Comparison of ENCODE assay signal across 14 cellular contexts in the genomic region with DNA sequence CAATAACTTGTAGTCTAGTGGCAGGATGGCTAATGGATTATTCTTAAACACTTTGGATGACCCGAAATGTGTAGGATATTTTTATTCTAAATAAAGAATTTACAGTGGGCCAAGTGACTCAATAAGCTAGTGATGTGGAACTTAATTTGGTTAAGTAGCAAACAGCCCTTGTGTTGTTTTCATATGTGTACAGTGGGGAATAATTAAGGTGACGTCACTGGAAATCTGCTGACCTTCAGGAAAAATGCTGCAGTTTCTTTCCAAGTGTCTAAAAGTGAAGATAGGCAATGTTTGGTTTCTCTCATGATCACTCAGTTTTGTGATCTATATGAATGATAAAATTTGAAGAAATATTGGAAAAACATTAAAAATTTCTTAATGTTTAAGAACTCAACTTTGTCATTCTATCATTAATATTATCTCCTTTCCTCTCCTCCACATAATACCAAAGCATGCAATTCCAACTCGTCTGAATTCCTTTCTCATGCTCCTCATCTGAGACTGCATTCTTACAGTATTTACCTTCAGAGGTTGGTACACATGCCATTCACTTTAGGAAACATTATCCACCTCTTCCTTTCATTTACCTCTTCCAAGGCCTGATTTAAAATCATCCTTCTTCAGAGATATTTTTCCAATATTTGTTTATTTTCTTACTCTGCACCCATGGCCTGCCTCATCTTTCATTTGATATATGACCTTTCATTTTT.
DNase-seq lines count a peak whose midpoint lies in the region; ATAC-seq, FAIRE-seq and TF ChIP-seq lines count a peak whose summit lies in the region.
"Had no signal": no experiment of that assay in that cellular context is flagged by ENCODE, and none has a peak within 500 bp of the region (broad histone marks: within the 10 kb centered on the region; RNA-seq: fewer than 3 reads in every experiment).

No MANE protein-coding gene starts in this region.

- no peaks in the 10 kb centered on the region for H3K79me2 ChIP-seq in K562 (ENCODE audit: control insufficient read depth, insufficient read depth, low read length)

- TF ChIP-seq CTCF in breast epithelium (IDR thresholded peaks at IDR 0.05) (no peak), K562 (IDR thresholded peaks at IDR 0.05 in 2 of 3, conservative IDR thresholded peaks at IDR 0.05 in 1 of 3; ENCODE audit: insufficient read depth in 2 of 3, low read depth in 1 of 3, low read length in 3 of 3) (no peak), retinal pigment epithelial cell (conservative IDR thresholded peaks at IDR 0.05; ENCODE audit: low read depth, low read length) (no peak), foreskin fibroblast (IDR thresholded peaks at IDR 0.05; ENCODE audit: low read depth, low read length) (no peak)

- no TSS peak for BruUV-seq in K562 (replicated peaks; lab: Mats Ljungman, UMichigan)

- in situ Hi-C loops in T47D (cut with HindIII; ENCODE audit: low pct_unique_long_range_greater_than_20kb, low sequenced_read_pairs) = no loop called here
- in situ Hi-C loops in K562 (cut with MboI) = no loop called here

- 0% methylated on average over 3 of the region's 3 CpGs for WGBS in K562 (ENCODE audit: insufficient coverage, low coverage, missing lambda C conversion rate)

- H3K27me3 ChIP-seq in breast epithelium (no peaks in the 10 kb centered on the region), K562 (ENCODE audit: control insufficient read depth in 2 of 2, insufficient read depth in 2 of 2, low read length in 2 of 2) (no peaks in the 10 kb centered on the region)

- TF ChIP-seq RAD21 in K562 (CRISPR knock-in tag; conservative IDR thresholded peaks at IDR 0.05 in 1 of 2, IDR thresholded peaks at IDR 0.05 in 1 of 2) = no peak

- CTCF ChIA-PET in K562 (lab: Yijun Ruan, JAX; ENCODE audit: low intra/inter-chr PET ratio) = no interaction called here

- H3K9me3 ChIP-seq in breast epithelium (no peaks in the 10 kb centered on the region), K562 (replicated peaks; ENCODE audit: control insufficient read depth, insufficient read depth, low read depth, low read length) (no peaks in the 10 kb centered on the region)

- TF ChIP-seq EP300 in K562 (IDR thresholded peaks at IDR 0.05; ENCODE audit: low read length) = no peak

- POLR2A ChIA-PET in K562 (lab: Yijun Ruan, JAX) = no interaction called here

- intact Hi-C loops in breast epithelium (cut with DNase I; ENCODE audit: low total_unique reads) = no loop called here
- intact Hi-C loops in K562 (cut with micrococcal nuclease) = no loop called here

- H3K36me3 ChIP-seq in breast epithelium = no peaks in the 10 kb centered on the region
- H3K36me3 ChIP-seq in K562 (ENCODE audit: control insufficient read depth, insufficient read depth, low read length) = no peaks in the 10 kb centered on the region

- no peaks in the 10 kb centered on the region for H3K9me1 ChIP-seq in K562 (ENCODE audit: control insufficient read depth, insufficient read depth, low read length)

- no peaks in the 10 kb centered on the region for H3K4me1 ChIP-seq in breast epithelium
- H3K4me1 ChIP-seq in K562 (replicated peaks in 1 of 2; ENCODE audit: control insufficient read depth in 2 of 2, insufficient read depth in 2 of 2, low read length in 2 of 2) = no peaks in the 10 kb centered on the region

- H3K4me3 ChIP-seq in breast epithelium (no peak overlapping the region), K562 (no peak overlapping the region), retinal pigment epithelial cell (ENCODE audit: low read length) (no peak overlapping the region), foreskin fibroblast (ENCODE audit: low read depth in 1 of 2, low read length in 2 of 2) (no peak overlapping the region)

- H3K27ac ChIP-seq in breast epithelium = no peak overlapping the region
- no peak overlapping the region for H3K27ac ChIP-seq in K562 (ENCODE audit: extremely low read depth, low read depth, low read length)
- H3K27ac ChIP-seq: C4-2B had no signal

- FAIRE-seq in K562 (lab: Jason Lieb, UNC) = no peak
- FAIRE-seq: A204.1 had no signal

- H3K9ac ChIP-seq in K562 (ENCODE audit: insufficient read depth in 1 of 2, low read depth in 2 of 2, low read length in 2 of 2) = no peak overlapping the region

- no peaks in the 10 kb centered on the region for H4K20me1 ChIP-seq in K562 (replicated peaks; ENCODE audit: control insufficient read depth, insufficient read depth, low read length)

- ATAC-seq in K562 (no peak), HG03432 (IDR thresholded peaks at IDR 0.05; ENCODE audit: unreplicated experiment) (no peak), GM18519 (IDR thresholded peaks at IDR 0.05; ENCODE audit: low FRiP score, unreplicated experiment) (no peak)

- DNase-seq in T47D (ENCODE audit: low read depth in 1 of 2, low spot score in 1 of 2) (peak; percentile 39 to 79), breast epithelium (ENCODE audit: low spot score in 2 of 2) (no peak), NCI-H526 (lab: John Stamatoyannopoulos, UW) (peak; percentile 30 to 59), K562 (ENCODE audit: extremely low read depth in 1 of 4, low spot score in 3 of 4) (no peak), retinal pigment epithelial cell (ENCODE audit: low read depth) (peak; percentile 87), foreskin fibroblast (no peak)
- DNase-seq: NCI-H1092, NCI-H1694 treated with DMSO at 0.1 percent for 48 hours, NCI-H345, NCI-H774 had no signal

- no peak overlapping the region for H2AFZ ChIP-seq in K562 (ENCODE audit: low read depth, low read length)

- TF ChIP-seq POLR2A in breast epithelium (IDR thresholded peaks at IDR 0.05) (no peak), K562 (conservative IDR thresholded peaks at IDR 0.05) (no peak)

- no peak overlapping the region for H3K4me2 ChIP-seq in K562 (ENCODE audit: insufficient read depth, low read length)

TF ChIP-seq in K562, 482 proteins besides CTCF, POLR2A, EP300 and RAD21:
- TF ChIP-seq SRF (CRISPR knock-in tag; IDR thresholded peaks at IDR 0.05) = no peak
- TF ChIP-seq, protein P1, sequence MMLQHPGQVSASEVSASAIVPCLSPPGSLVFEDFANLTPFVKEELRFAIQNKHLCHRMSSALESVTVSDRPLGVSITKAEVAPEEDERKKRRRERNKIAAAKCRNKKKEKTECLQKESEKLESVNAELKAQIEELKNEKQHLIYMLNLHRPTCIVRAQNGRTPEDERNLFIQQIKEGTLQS (IDR thresholded peaks at IDR 0.05) = 0 out of 2 replicates have a peak, but pooled peaks have one; percentile 14
- TF ChIP-seq, protein P1 (CRISPR knock-in tag; conservative IDR thresholded peaks at IDR 0.05) = no peak

Comparison
In these comparisons a context has a peak if more than half of its experiments do, and no peak if none do; other contexts are left out.
1. DNase-seq: peak in T47D (2 of 2), NCI-H526 (2 of 2) and retinal pigment epithelial cell (single experiment); none in breast epithelium (0 of 2), K562 (0 of 4) and foreskin fibroblast (0 of 2).